Comparison of ENCODE assay signal across 8 cellular contexts in the genomic region with DNA sequence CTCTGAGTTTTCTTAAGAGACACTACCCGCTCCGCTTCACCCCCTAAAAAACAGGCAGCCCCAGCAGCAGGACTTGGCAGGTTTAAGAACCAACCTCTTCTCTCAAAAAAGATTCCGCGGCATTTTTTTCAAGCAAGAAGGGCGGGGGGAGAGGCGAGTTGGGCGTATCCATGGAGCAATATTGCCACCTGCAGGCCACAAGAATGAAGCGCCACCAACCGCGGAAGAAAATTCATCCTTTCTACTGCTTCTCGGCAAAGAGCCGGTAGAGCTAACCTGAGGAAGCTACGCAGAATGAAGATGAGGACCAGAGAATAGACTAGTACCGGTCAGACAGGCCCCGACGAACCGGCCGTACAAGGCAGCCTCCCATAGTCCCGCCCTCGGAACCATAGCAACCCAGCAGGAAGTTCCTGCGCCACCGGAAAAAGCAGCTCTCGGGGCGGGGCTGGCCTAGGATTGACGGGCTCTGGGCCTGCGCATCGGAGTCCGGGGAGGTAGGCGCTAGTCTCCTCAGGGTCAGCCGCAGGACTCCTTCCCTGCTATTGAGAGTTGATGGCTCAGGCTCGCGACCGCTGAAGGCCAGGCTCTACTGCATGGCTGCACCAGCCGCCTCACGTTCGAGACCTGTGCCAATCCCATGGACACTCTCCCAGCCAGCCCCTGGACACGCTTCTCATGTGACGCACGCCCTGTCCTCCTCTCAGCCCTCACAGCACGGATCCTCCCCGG.
DNase-seq lines count a peak whose midpoint lies in the region; ATAC-seq and TF ChIP-seq lines count a peak whose summit lies in the region.

No MANE protein-coding gene starts in this region.

- H3K4me1 ChIP-seq in BE2C, result no peaks in the 10 kb centered on the region

- peaks cover 19% of the 10 kb centered on the region for H3K4me1 Mint-ChIP-seq in chondrocyte (ENCODE audit: low read depth)

- H3K36me3 ChIP-seq in BE2C, result no peaks in the 10 kb centered on the region

- H3K27me3 Mint-ChIP-seq in chondrocyte (ENCODE audit: low read depth), result peaks cover 10% of the 10 kb centered on the region

- peak; percentile 96 for ATAC-seq in HG03378 (IDR thresholded peaks at IDR 0.05; ENCODE audit: unreplicated experiment)

- TF ChIP-seq CTCF in BE2C (IDR thresholded peaks at IDR 0.05; ENCODE audit: low read depth, low read length) (peak; percentile 74), chondrocyte (IDR thresholded peaks at IDR 0.05) (peak; percentile 99)

- H3K4me3 ChIP-seq in BE2C (ENCODE audit: low read depth, low read length), result peak overlapping the region; percentile 62

- peak overlapping the region; percentile 98 for H3K27ac Mint-ChIP-seq in chondrocyte (ENCODE audit: unreplicated experiment)

- peak overlapping the region; percentile 90 for H3K4me3 Mint-ChIP-seq in chondrocyte (ENCODE audit: unreplicated experiment)

- no peaks in the 10 kb centered on the region for H3K36me3 Mint-ChIP-seq in chondrocyte (ENCODE audit: low read depth)

- H3K9me3 Mint-ChIP-seq in chondrocyte (ENCODE audit: low read depth), result no peaks in the 10 kb centered on the region

- peak; percentile 88 for DNase-seq in BE2C
- DNase-seq in NCI-H446 (lab: John Stamatoyannopoulos, UW), result peak; percentile 78 to 85
- peak; percentile 79 for DNase-seq in activated CD4-positive, alpha-beta T cell treated with anti-CD3 and anti-CD28 coated beads for 1 hour
- peak; percentile 94 for DNase-seq in chondrocyte (ENCODE audit: low spot score)
- DNase-seq in kidney glomerular epithelial cell (lab: John Stamatoyannopoulos, UW), result peak; percentile 73
- peak; percentile 72 to 92 for DNase-seq in stimulated activated CD4-positive, alpha-beta T cell treated with anti-CD3 and anti-CD28 coated beads, Interleukin-15, amount 100 ng/mL, for 48 hours (ENCODE audit: low read depth in 2 of 2)

- no peaks in the 10 kb centered on the region for H3K9me3 ChIP-seq in BE2C

- H3K27me3 ChIP-seq in BE2C, result no peaks in the 10 kb centered on the region

- TF ChIP-seq POLR2A in GM19099 (IDR thresholded peaks at IDR 0.05; ENCODE audit: extremely low read depth, insufficient read length, low read depth), result peak; percentile 75

Comparison
In these comparisons a context has a peak if more than half of its experiments do, and no peak if none do; other contexts are left out.
1. Peak in every context shown above with its lines: DNase-seq, ATAC-seq and H3K4me3 ChIP-seq.